ENCODE assay signal across 1 cellular context in genomic region chr7:76600650-76601049, GRCh38.
A peak's percentile ranks its signal among the peaks of the same experiment; 100 is the strongest.
TF ChIP-seq lines count a peak whose summit lies in the region.
"Not testable (repeated sequence)": the region's sequence is repeated elsewhere in the genome, so short reads cannot be mapped to it uniquely, and the experiment has no call there.

No MANE protein-coding gene starts in this region.

TF ChIP-seq in K562, 482 proteins besides CTCF, POLR2A, EP300 and RAD21:
- not testable (repeated sequence) for TF ChIP-seq CEBPG (CRISPR knock-in tag; IDR thresholded peaks at IDR 0.05)
- TF ChIP-seq CEBPG (tag; conservative IDR thresholded peaks at IDR 0.05 in 1 of 2, IDR thresholded peaks at IDR 0.05 in 1 of 2) = peak in 1 of 2 experiments; percentile 35; a peak in 1 of 4 replicates
- peak; percentile 47 for TF ChIP-seq CEBPB (tag; IDR thresholded peaks at IDR 0.05)
TF ChIP-seq in K562: peak in this region for 2; not testable (repeated sequence) for 480.
